In genomic region chr9:36100532-36100931, GRCh38 we compare ENCODE assay signal across 14 cellular contexts. TPM values are rescaled to one million over a fixed set of nuclear protein-coding genes. Genes with fewer than 3 reads are reported as not detected.
DNase-seq lines count a peak whose midpoint lies in the region; ATAC-seq and TF ChIP-seq lines count a peak whose summit lies in the region.
"Had no signal": no experiment of that assay in that cellular context is flagged by ENCODE, and none has a peak within 500 bp of the region (broad histone marks: within the 10 kb centered on the region; RNA-seq: fewer than 3 reads in every experiment).

No MANE protein-coding gene starts in this region.

- H3K4me1 Mint-ChIP-seq in HFFc6 (ENCODE audit: low read depth), result peaks cover 73% of the 10 kb centered on the region
- peaks cover 8% of the 10 kb centered on the region for H3K4me1 Mint-ChIP-seq in central memory CD8-positive, alpha-beta T cell

- CTCF ChIA-PET in AG04450 (lab: Charles Lee), result interaction anchor here (0.6 to 1.7 kb wide), 6 partner anchors 61 to 156 kb away, joined by 3 to 5 read pairs (median 3); no protein-coding TSS in a partner anchor

- peaks cover 5% of the 10 kb centered on the region for H3K27me3 Mint-ChIP-seq in HFFc6 (ENCODE audit: insufficient read depth)
- no peaks in the 10 kb centered on the region for H3K27me3 Mint-ChIP-seq in central memory CD8-positive, alpha-beta T cell
- H3K27me3 Mint-ChIP-seq: activated naive CD8-positive, alpha-beta T cell treated with anti-CD3 and anti-CD28 coated beads for 36 hours had no signal

- no peaks in the 10 kb centered on the region for H3K9me3 ChIP-seq in AG04450 (ENCODE audit: control insufficient read depth, insufficient read depth, low read length)
- H3K9me3 ChIP-seq: BLaER1 treated with 17β-estradiol and CSF1 and Interleukin-3, amounts not matched to agents 10 nM and 100 nM had no signal

- no peak for ATAC-seq in central memory CD8-positive, alpha-beta T cell (replicated peaks; ENCODE audit: extremely low read depth, poor library complexity, severe bottlenecking)
- ATAC-seq in HG02840 (IDR thresholded peaks at IDR 0.05; ENCODE audit: low FRiP score, unreplicated experiment) (no peak), GM18870 (IDR thresholded peaks at IDR 0.05; ENCODE audit: unreplicated experiment) (no peak)

- peak overlapping the region; percentile 99 for H3K27ac Mint-ChIP-seq in HFFc6
- peak overlapping the region; percentile 8 for H3K27ac Mint-ChIP-seq in central memory CD8-positive, alpha-beta T cell (ENCODE audit: low read depth)
- H3K27ac Mint-ChIP-seq: activated naive CD8-positive, alpha-beta T cell treated with anti-CD3 and anti-CD28 coated beads for 36 hours had no signal

- H3K27me3 ChIP-seq in AG04450 (ENCODE audit: control insufficient read depth, insufficient read depth, low read length), result no peaks in the 10 kb centered on the region
- H3K27me3 ChIP-seq: BLaER1 treated with 17β-estradiol and CSF1 and Interleukin-3, amounts not matched to agents 10 nM and 100 nM had no signal

- peak overlapping the region; percentile 7 for H3K4me3 Mint-ChIP-seq in HFFc6
- H3K4me3 Mint-ChIP-seq in central memory CD8-positive, alpha-beta T cell, result no peak overlapping the region
- H3K4me3 Mint-ChIP-seq: activated naive CD8-positive, alpha-beta T cell treated with anti-CD3 and anti-CD28 coated beads for 36 hours had no signal

- TF ChIP-seq CTCF in AG04450 (IDR thresholded peaks at IDR 0.05; ENCODE audit: low read depth, low read length), result peak; percentile 45
- TF ChIP-seq CTCF in HFFc6 (IDR thresholded peaks at IDR 0.05), result peak; percentile 52

- H3K9me3 Mint-ChIP-seq in HFFc6, result no peaks in the 10 kb centered on the region
- H3K9me3 Mint-ChIP-seq in central memory CD8-positive, alpha-beta T cell, result no peaks in the 10 kb centered on the region
- H3K9me3 Mint-ChIP-seq: activated naive CD8-positive, alpha-beta T cell treated with anti-CD3 and anti-CD28 coated beads for 36 hours had no signal

- POLR2A ChIA-PET in AG04450 (lab: Yijun Ruan, JAX), result interaction anchor here (0.7 to 2.7 kb wide), 5 partner anchors 48 to 64 kb away, joined by 3 to 6 read pairs (median 4); partner anchors contain the start of gene RECK

- H3K4me3 ChIP-seq in AG04450 (ENCODE audit: low read depth, low read length), result no peak overlapping the region
- H3K4me3 ChIP-seq: BLaER1 treated with 17β-estradiol and CSF1 and Interleukin-3, amounts not matched to agents 10 nM and 100 nM had no signal

- H3K36me3 Mint-ChIP-seq in HFFc6 (ENCODE audit: low read depth), result peaks cover 38% of the 10 kb centered on the region
- H3K36me3 Mint-ChIP-seq in central memory CD8-positive, alpha-beta T cell (ENCODE audit: insufficient read depth), result no peaks in the 10 kb centered on the region
- H3K36me3 Mint-ChIP-seq: activated naive CD8-positive, alpha-beta T cell treated with anti-CD3 and anti-CD28 coated beads for 36 hours had no signal

- DNase-seq in AG04450 (ENCODE audit: low read depth, low spot score), result no peak
- peak; percentile 41 for DNase-seq in HFFc6
- DNase-seq in central memory CD8-positive, alpha-beta T cell (ENCODE audit: low spot score in 2 of 2), result no peak
- peak; percentile 32 for DNase-seq in kidney tubule cell (ENCODE audit: low spot score)
- no peak for DNase-seq in DMS153 treated with DMSO at 0.1 percent for 48 hours (lab: John Stamatoyannopoulos, UW; ENCODE audit: unreplicated experiment)
- DNase-seq in activated CD4-positive, alpha-beta T cell treated with anti-CD3 and anti-CD28 coated beads for 48 hours, result no peak
- DNase-seq: activated naive CD8-positive, alpha-beta T cell treated with anti-CD3 and anti-CD28 coated beads for 36 hours; GDM1; KBM-7; NCI-H1694 treated with DMSO at 0.1 percent for 48 hours; NK-92 treated with Interleukin-12 subunit alpha and Interleukin-12 subunit beta, amount 100 ng/mL, for 24 hours had no signal

- H3K27ac ChIP-seq in AG04450 (ENCODE audit: low read depth, low read length), result no peak overlapping the region
- H3K27ac ChIP-seq: BLaER1 treated with 17β-estradiol and CSF1 and Interleukin-3, amounts not matched to agents 10 nM and 100 nM had no signal

RNA-seq across cellular contexts. Expression of gene GLIPR2, which starts 36.0 kb away (rescaled TPM):
- 108 and 115 TPM in 2 replicates for polyA plus RNA-seq in AG04450 (2011; rRNA removed)
- 66.4 and 70.8 TPM in 2 replicates for polyA minus RNA-seq in AG04450 (2011; rRNA and poly(A)+ RNA removed)
- 10 to 100 TPM; 18.1 to 24.7 (median 23.4) TPM for total RNA-seq in HFFc6 (2021; fragmentation: NEBNext Ultra II Directional; extraction: Animal tissue kit (Norgen Biotek cat#: 25700))

Comparison
In these comparisons a context has a peak if more than half of its experiments do, and no peak if none do; other contexts are left out.
1. DNase-seq: peak in HFFc6 (single experiment) and kidney tubule cell (single experiment); none in AG04450 (single experiment), central memory CD8-positive, alpha-beta T cell (0 of 2), DMS153 treated with DMSO at 0.1 percent for 48 hours (single experiment) and activated CD4-positive, alpha-beta T cell treated with anti-CD3 and anti-CD28 coated beads for 48 hours (single experiment).